ENCODE assay signal across 2 cellular contexts in the genomic region with DNA sequence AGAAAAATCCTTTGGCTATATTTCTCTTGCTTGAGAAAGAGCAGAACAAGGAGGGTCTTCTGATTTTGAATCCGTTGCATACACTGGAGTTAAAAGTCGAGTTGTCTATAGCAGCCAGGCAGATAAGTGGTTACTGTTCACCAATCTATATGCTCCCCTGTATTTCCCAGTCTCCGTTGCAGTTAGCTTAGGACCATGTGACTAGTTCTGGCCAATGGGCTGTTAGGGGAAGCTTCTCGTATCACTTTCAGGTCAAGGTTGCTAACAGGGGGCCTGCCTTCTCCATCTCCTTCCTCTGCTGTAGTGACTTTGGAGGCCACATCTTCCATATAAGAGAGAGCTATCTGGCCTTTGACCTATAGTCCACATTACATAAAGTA.
A peak's percentile ranks its signal among the peaks of the same experiment; 100 is the strongest.
TF ChIP-seq lines count a peak whose summit lies in the region.

No MANE protein-coding gene starts in this region.

TF ChIP-seq in IMR-90, 13 proteins besides CTCF, POLR2A, EP300 and RAD21:
- TF ChIP-seq NFE2L2 (IDR thresholded peaks at IDR 0.05; ENCODE audit: low read depth, low read length) (no peak), RCOR1 (IDR thresholded peaks at IDR 0.05; ENCODE audit: insufficient replicate concordance, low read length) (no peak), FOS (IDR thresholded peaks at IDR 0.05; ENCODE audit: low read depth, low read length) (no peak), CEBPB (IDR thresholded peaks at IDR 0.05; ENCODE audit: low read depth, low read length) (no peak), RFX5 (IDR thresholded peaks at IDR 0.05; ENCODE audit: low read depth, low read length) (no peak), MAFK (IDR thresholded peaks at IDR 0.05; ENCODE audit: low read depth, low read length) (no peak), MAZ (IDR thresholded peaks at IDR 0.05; ENCODE audit: borderline replicate concordance, low read depth, low read length) (no peak), SMC3 (IDR thresholded peaks at IDR 0.05; ENCODE audit: low read depth, low read length) (no peak), MXI1 (IDR thresholded peaks at IDR 0.05; ENCODE audit: borderline replicate concordance, low read depth, low read length) (no peak), BHLHE40 (IDR thresholded peaks at IDR 0.05; ENCODE audit: low read depth, low read length) (no peak), CHD1 (IDR thresholded peaks at IDR 0.05; ENCODE audit: low read depth, low read length) (no peak)
- TF ChIP-seq, protein P1, sequence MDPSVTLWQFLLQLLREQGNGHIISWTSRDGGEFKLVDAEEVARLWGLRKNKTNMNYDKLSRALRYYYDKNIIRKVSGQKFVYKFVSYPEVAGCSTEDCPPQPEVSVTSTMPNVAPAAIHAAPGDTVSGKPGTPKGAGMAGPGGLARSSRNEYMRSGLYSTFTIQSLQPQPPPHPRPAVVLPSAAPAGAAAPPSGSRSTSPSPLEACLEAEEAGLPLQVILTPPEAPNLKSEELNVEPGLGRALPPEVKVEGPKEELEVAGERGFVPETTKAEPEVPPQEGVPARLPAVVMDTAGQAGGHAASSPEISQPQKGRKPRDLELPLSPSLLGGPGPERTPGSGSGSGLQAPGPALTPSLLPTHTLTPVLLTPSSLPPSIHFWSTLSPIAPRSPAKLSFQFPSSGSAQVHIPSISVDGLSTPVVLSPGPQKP (IDR thresholded peaks at IDR 0.05; ENCODE audit: borderline replicate concordance, low read depth, low read length): no peak
- TF ChIP-seq, protein P2, sequence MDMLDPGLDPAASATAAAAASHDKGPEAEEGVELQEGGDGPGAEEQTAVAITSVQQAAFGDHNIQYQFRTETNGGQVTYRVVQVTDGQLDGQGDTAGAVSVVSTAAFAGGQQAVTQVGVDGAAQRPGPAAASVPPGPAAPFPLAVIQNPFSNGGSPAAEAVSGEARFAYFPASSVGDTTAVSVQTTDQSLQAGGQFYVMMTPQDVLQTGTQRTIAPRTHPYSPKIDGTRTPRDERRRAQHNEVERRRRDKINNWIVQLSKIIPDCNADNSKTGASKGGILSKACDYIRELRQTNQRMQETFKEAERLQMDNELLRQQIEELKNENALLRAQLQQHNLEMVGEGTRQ (IDR thresholded peaks at IDR 0.05; ENCODE audit: low read depth, low read length): no peak

TF ChIP-seq in H1, 55 proteins besides CTCF, POLR2A, EP300 and RAD21:
- TF ChIP-seq, protein P2 (IDR thresholded peaks at IDR 0.05; ENCODE audit: low read length): peak; percentile 45
- no peak for TF ChIP-seq ASH2L (IDR thresholded peaks at IDR 0.05; ENCODE audit: low read length)
